14 cellular contexts compared by ENCODE assay signal in genomic region chr5:38710616-38711015, GRCh38.
DNase-seq lines count a peak whose midpoint lies in the region; ATAC-seq and TF ChIP-seq lines count a peak whose summit lies in the region.
"Had no signal": no experiment of that assay in that cellular context is flagged by ENCODE, and none has a peak within 500 bp of the region (broad histone marks: within the 10 kb centered on the region; RNA-seq: fewer than 3 reads in every experiment).

No MANE protein-coding gene starts in this region.

- H3K9ac ChIP-seq in GM23248 (no peak overlapping the region), neural cell (ENCODE audit: low read length) (no peak overlapping the region)
- H3K9ac ChIP-seq: BLaER1 treated with 17β-estradiol and CSF1 and Interleukin-3, amounts not matched to agents 10 nM and 100 nM had no signal

- TF ChIP-seq EP300 in neural cell (conservative IDR thresholded peaks at IDR 0.05; ENCODE audit: poor library complexity, severe bottlenecking) = no peak

- DNase-seq in GM23248 (no peak), dorsolateral prefrontal cortex (no peak), DMS114 treated with DMSO at 0.1 percent for 48 hours (lab: John Stamatoyannopoulos, UW; ENCODE audit: unreplicated experiment) (no peak), GM13976 (ENCODE audit: low spot score) (no peak), LoVo (ENCODE audit: low spot score) (no peak)
- DNase-seq: 8988T; CD8-positive, alpha-beta memory T cell; COR-L47; DMS 273 treated with DMSO at 0.1 percent for 48 hours; H9 had no signal

- H3K4me3 ChIP-seq in GM23248 (no peak overlapping the region), dorsolateral prefrontal cortex (peak overlapping the region in 1 of 59 donors; percentile 5), neural cell (ENCODE audit: low read length) (peak overlapping the region; percentile 28)
- H3K4me3 ChIP-seq: BLaER1 treated with 17β-estradiol and CSF1 and Interleukin-3, amounts not matched to agents 10 nM and 100 nM had no signal

- no peaks in the 10 kb centered on the region for H3K79me2 ChIP-seq in GM23248 (ENCODE audit: insufficient read depth)
- no peaks in the 10 kb centered on the region for H3K79me2 ChIP-seq in neural cell (replicated peaks; ENCODE audit: insufficient read depth, low read length)

- H3K27me3 ChIP-seq in GM23248 (replicated peaks; ENCODE audit: insufficient read depth) = no peaks in the 10 kb centered on the region
- H3K27me3 ChIP-seq in dorsolateral prefrontal cortex = no peaks in the 10 kb centered on the region
- H3K27me3 ChIP-seq in neural cell (ENCODE audit: insufficient read depth, low read depth, low read length) = no peaks in the 10 kb centered on the region
- H3K27me3 ChIP-seq: BLaER1 treated with 17β-estradiol and CSF1 and Interleukin-3, amounts not matched to agents 10 nM and 100 nM had no signal

- H3K9me3 ChIP-seq in GM23248 (ENCODE audit: low read depth) (no peaks in the 10 kb centered on the region), neural cell (ENCODE audit: low read length) (no peaks in the 10 kb centered on the region)
- H3K9me3 ChIP-seq: BLaER1 treated with 17β-estradiol and CSF1 and Interleukin-3, amounts not matched to agents 10 nM and 100 nM had no signal

- no peaks in the 10 kb centered on the region for H3K9me2 ChIP-seq in GM23248 (ENCODE audit: insufficient read depth)
- H3K9me2 ChIP-seq in neural cell (ENCODE audit: insufficient read depth, low read length) = no peaks in the 10 kb centered on the region

- H4K20me1 ChIP-seq in GM23248 (ENCODE audit: insufficient read depth) (no peaks in the 10 kb centered on the region), neural cell (ENCODE audit: insufficient read depth) (no peaks in the 10 kb centered on the region)
- H4K20me1 ChIP-seq: BLaER1 treated with 17β-estradiol and CSF1 and Interleukin-3, amounts not matched to agents 10 nM and 100 nM had no signal

- intact Hi-C loops in dorsolateral prefrontal cortex (cut with DNase I) = loop anchor here in 1 of 2 donors (5.0 to 10.0 kb wide), 2 partner anchors 33 to 266 kb away; no protein-coding TSS in a partner anchor

- H3K4me2 ChIP-seq in GM23248 (ENCODE audit: unreplicated experiment) (peak overlapping the region; percentile 9), neural cell (ENCODE audit: low read length) (no peak overlapping the region)
- H3K4me2 ChIP-seq: BLaER1 treated with 17β-estradiol and CSF1 and Interleukin-3, amounts not matched to agents 10 nM and 100 nM had no signal

- no peak for TF ChIP-seq RAD21 in neural cell (conservative IDR thresholded peaks at IDR 0.05)

- 0 out of 2 replicates have a peak, but pooled peaks cover 11% of the 10 kb centered on the region for H3K4me1 ChIP-seq in GM23248 (ENCODE audit: insufficient read depth)
- H3K4me1 ChIP-seq: BLaER1 treated with 17β-estradiol and CSF1 and Interleukin-3, amounts not matched to agents 10 nM and 100 nM had no signal

- no peaks in the 10 kb centered on the region for H3K36me3 ChIP-seq in GM23248 (ENCODE audit: low read depth)
- H3K36me3 ChIP-seq in neural cell (ENCODE audit: insufficient read depth, low read length) = no peaks in the 10 kb centered on the region
- H3K36me3 ChIP-seq: BLaER1 treated with 17β-estradiol and CSF1 and Interleukin-3, amounts not matched to agents 10 nM and 100 nM had no signal

- no peak for TF ChIP-seq CTCF in dorsolateral prefrontal cortex (IDR thresholded peaks at IDR 0.05 in 54 of 56, conservative IDR thresholded peaks at IDR 0.05 in 2 of 56; ENCODE audit: low read depth in 1 of 56, partially characterized antibody in 56 of 56)
- TF ChIP-seq CTCF in neural cell (IDR thresholded peaks at IDR 0.05; ENCODE audit: poor library complexity, severe bottlenecking) = no peak
- TF ChIP-seq CTCF in GM13976 (IDR thresholded peaks at IDR 0.05; ENCODE audit: borderline replicate concordance, control extremely low read depth, extremely low read depth, insufficient read depth, missing control alignments) = no peak

- H3K27ac ChIP-seq in GM23248 (no peak overlapping the region), dorsolateral prefrontal cortex (peak overlapping the region in 39 of 59 donors; percentile 2 to 75 (median 42)), neural cell (ENCODE audit: low read length) (no peak overlapping the region)
- H3K27ac ChIP-seq: BLaER1 treated with 17β-estradiol and CSF1 and Interleukin-3, amounts not matched to agents 10 nM and 100 nM had no signal

- in situ Hi-C loops in GM23248 (cut with MboI) = no loop called here
- in situ Hi-C loops in GM13976 (cut with MboI; ENCODE audit: low sequenced_read_pairs, unreplicated experiment) = no loop called here

- ATAC-seq in GM18517 (IDR thresholded peaks at IDR 0.05; ENCODE audit: unreplicated experiment) = no peak
- ATAC-seq: HepG2 had no signal

- H3F3A ChIP-seq in GM23248 (ENCODE audit: insufficient read depth) (peaks cover 8% of the 10 kb centered on the region; the same call in 1 of the 2 replicates), neural cell (ENCODE audit: insufficient read depth, low read length, poor library complexity, severe bottlenecking) (no peaks in the 10 kb centered on the region)

- H2AFZ ChIP-seq in GM23248 = no peak overlapping the region
- no peak overlapping the region for H2AFZ ChIP-seq in neural cell (ENCODE audit: low read depth, low read length)

- 41 to 47% methylated on average over 2 of the region's 2 CpGs for WGBS in GM23248 (ENCODE audit: low coverage in 1 of 2, low lambda C conversion rate in 2 of 2, missing lambda C conversion rate in 2 of 2), 2 experiments

TF ChIP-seq in neural cell, 6 proteins besides CTCF, POLR2A, EP300 and RAD21:
- TF ChIP-seq TAF1 (IDR thresholded peaks at IDR 0.05; ENCODE audit: low read depth) = no peak
- no peak for TF ChIP-seq SMC3 (conservative IDR thresholded peaks at IDR 0.05; ENCODE audit: poor library complexity)
- TF ChIP-seq POLR2AphosphoS5 (IDR thresholded peaks at IDR 0.05) = no peak
- TF ChIP-seq EZH2 (IDR thresholded peaks at IDR 0.05; ENCODE audit: borderline replicate concordance, insufficient read depth, low read length, poor library complexity, severe bottlenecking) = no peak

Comparison
In these comparisons a context has a peak if more than half of its experiments do, and no peak if none do; other contexts are left out.
1. H3K27ac ChIP-seq: peak in dorsolateral prefrontal cortex (39 of 59); none in GM23248 (single experiment) and neural cell (single experiment).